Comparison of ENCODE assay signal across 7 cellular contexts in genomic region chr4:189622574-189622973, GRCh38.
DNase-seq lines count a peak whose midpoint lies in the region; ATAC-seq and TF ChIP-seq lines count a peak whose summit lies in the region.
"Not testable (repeated sequence)": the region's sequence is repeated elsewhere in the genome, so short reads cannot be mapped to it uniquely, and the experiment has no call there.

No MANE protein-coding gene starts in this region.

- not testable (repeated sequence) for H3K9me2 ChIP-seq in MM.1S (replicated peaks; ENCODE audit: insufficient read depth, low read length)

- not testable (repeated sequence) for H3K4me1 ChIP-seq in MM.1S (ENCODE audit: low read length); body of pancreas; upper lobe of right lung

- WGBS in body of pancreas, 2 donors = 25 to 30% methylated on average over 3 of the region's 3 CpGs

- H4K20me1 ChIP-seq in MM.1S (ENCODE audit: insufficient read depth, low read length) = not testable (repeated sequence)

- not testable (repeated sequence) for H3K4me3 ChIP-seq in MM.1S (ENCODE audit: low read length); body of pancreas; upper lobe of right lung

- H3K27me3 ChIP-seq in MM.1S (replicated peaks; ENCODE audit: insufficient read depth, low read length); body of pancreas; upper lobe of right lung: not testable (repeated sequence)

- not testable (repeated sequence) for H3K4me2 ChIP-seq in MM.1S (ENCODE audit: low read depth, low read length)

- not testable (repeated sequence) for H3K9ac ChIP-seq in MM.1S (ENCODE audit: low read length)

- ATAC-seq in HG02642 (IDR thresholded peaks at IDR 0.05; ENCODE audit: poor library complexity, unreplicated experiment) (peak; percentile 53), body of pancreas (peak; percentile 100), left ventricle myocardium superior (peak; percentile 60), upper lobe of right lung (peak; percentile 65)
- ATAC-seq in stimulated activated naive B cell treated with anti-CD40 and anti-IgM and Interleukin-4, amounts not matched to agents 10 μg/mL and 1 μg/mL and 100 μg/mL, for 72 hours (replicated peaks) = peak; percentile 79 to 83

- not testable (repeated sequence) for H3K27ac ChIP-seq in MM.1S (ENCODE audit: low read length); body of pancreas; upper lobe of right lung

- not testable (repeated sequence) for H3K36me3 ChIP-seq in MM.1S (replicated peaks; ENCODE audit: insufficient read depth, low read length); body of pancreas (replicated peaks in 1 of 2; ENCODE audit: insufficient read depth in 1 of 2, low read depth in 2 of 2); upper lobe of right lung

- H3K9me3 Mint-ChIP-seq in T-helper 2 cell treated with Interferon-gamma antibody and Interleukin-4, amounts not matched to agents 5 μg/mL and 100 μg/mL, for 36 hours; stimulated activated naive B cell treated with anti-CD40 and anti-IgM and Interleukin-4, amounts not matched to agents 10 μg/mL and 1 μg/mL and 100 μg/mL, for 72 hours: not testable (repeated sequence)

- H3F3A ChIP-seq in MM.1S (ENCODE audit: insufficient read depth, low read length) = not testable (repeated sequence)

- not testable (repeated sequence) for TF ChIP-seq CTCF in MM.1S (IDR thresholded peaks at IDR 0.05; ENCODE audit: low read length); body of pancreas (IDR thresholded peaks at IDR 0.05); upper lobe of right lung (IDR thresholded peaks at IDR 0.05)

- H3K79me2 ChIP-seq in MM.1S (ENCODE audit: low read length) = not testable (repeated sequence)

- H3K4me3 Mint-ChIP-seq in T-helper 2 cell treated with Interferon-gamma antibody and Interleukin-4, amounts not matched to agents 5 μg/mL and 100 μg/mL, for 36 hours; stimulated activated naive B cell treated with anti-CD40 and anti-IgM and Interleukin-4, amounts not matched to agents 10 μg/mL and 1 μg/mL and 100 μg/mL, for 72 hours: not testable (repeated sequence)

- not testable (repeated sequence) for H3K27ac Mint-ChIP-seq in T-helper 2 cell treated with Interferon-gamma antibody and Interleukin-4, amounts not matched to agents 5 μg/mL and 100 μg/mL, for 36 hours; stimulated activated naive B cell treated with anti-CD40 and anti-IgM and Interleukin-4, amounts not matched to agents 10 μg/mL and 1 μg/mL and 100 μg/mL, for 72 hours

- not testable (repeated sequence) for H2AFZ ChIP-seq in MM.1S (ENCODE audit: low read length)

- DNase-seq in MM.1S (peak; percentile 38), body of pancreas (peak; percentile 68 to 86 (median 76))
- DNase-seq in T-helper 2 cell treated with Interferon-gamma antibody and Interleukin-4, amounts not matched to agents 5 μg/mL and 100 μg/mL, for 36 hours (ENCODE audit: low spot score) = peak; percentile 9
- not testable (repeated sequence) for DNase-seq in left ventricle myocardium superior; stimulated activated naive B cell treated with anti-CD40 and anti-IgM and Interleukin-4, amounts not matched to agents 10 μg/mL and 1 μg/mL and 100 μg/mL, for 72 hours; upper lobe of right lung

- intact Hi-C loops in body of pancreas (cut with DNase I); left ventricle myocardium superior (cut with micrococcal nuclease); upper lobe of right lung (cut with DNase I): not testable (repeated sequence)

- TF ChIP-seq POLR2A in body of pancreas (IDR thresholded peaks at IDR 0.05) = not testable (repeated sequence)

- not testable (repeated sequence) for H3K27me3 Mint-ChIP-seq in T-helper 2 cell treated with Interferon-gamma antibody and Interleukin-4, amounts not matched to agents 5 μg/mL and 100 μg/mL, for 36 hours (ENCODE audit: low read depth); stimulated activated naive B cell treated with anti-CD40 and anti-IgM and Interleukin-4, amounts not matched to agents 10 μg/mL and 1 μg/mL and 100 μg/mL, for 72 hours

- H3K9me3 ChIP-seq in MM.1S (replicated peaks; ENCODE audit: insufficient read depth, low read length); body of pancreas; upper lobe of right lung: not testable (repeated sequence)

- not testable (repeated sequence) for H3K4me1 Mint-ChIP-seq in T-helper 2 cell treated with Interferon-gamma antibody and Interleukin-4, amounts not matched to agents 5 μg/mL and 100 μg/mL, for 36 hours (ENCODE audit: low read depth); stimulated activated naive B cell treated with anti-CD40 and anti-IgM and Interleukin-4, amounts not matched to agents 10 μg/mL and 1 μg/mL and 100 μg/mL, for 72 hours

- not testable (repeated sequence) for H3K36me3 Mint-ChIP-seq in T-helper 2 cell treated with Interferon-gamma antibody and Interleukin-4, amounts not matched to agents 5 μg/mL and 100 μg/mL, for 36 hours (ENCODE audit: low read depth); stimulated activated naive B cell treated with anti-CD40 and anti-IgM and Interleukin-4, amounts not matched to agents 10 μg/mL and 1 μg/mL and 100 μg/mL, for 72 hours
